ENCODE assay signal across 20 cellular contexts in the genomic region with DNA sequence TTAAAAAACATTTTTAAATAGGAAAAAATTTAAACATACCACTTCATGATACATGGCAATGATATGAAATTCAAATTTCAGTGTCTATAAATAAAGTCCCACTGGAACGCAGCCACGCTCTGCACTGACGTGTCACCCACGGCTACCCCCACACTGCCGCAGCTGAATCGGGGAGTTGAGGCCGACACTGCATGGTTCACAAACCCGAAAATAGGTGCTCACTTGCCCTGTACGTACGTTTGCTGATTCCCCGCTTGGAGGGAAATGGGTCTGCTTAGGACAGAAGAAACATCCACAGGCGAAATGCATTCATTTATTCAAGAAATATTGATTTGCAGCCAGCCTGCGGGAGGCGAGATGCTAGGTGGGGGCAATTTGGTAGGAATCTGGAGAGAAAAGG.
"Had no signal": no experiment of that assay in that cellular context is flagged by ENCODE, and none has a peak within 500 bp of the region (broad histone marks: within the 10 kb centered on the region; RNA-seq: fewer than 3 reads in every experiment).

No MANE protein-coding gene starts in this region.

- H3K4me3 Mint-ChIP-seq: activated CD4-positive, alpha-beta memory T cell treated with anti-CD3 and anti-CD28 coated beads, Interleukin-2, amount 10 ng/mL, durations not matched to agents 7 days and 5 days; activated CD8-positive, alpha-beta memory T cell treated with anti-CD3 and anti-CD28 coated beads, Interleukin-2, amount 10 ng/mL, durations not matched to agents 7 days and 5 days; activated naive CD8-positive, alpha-beta T cell treated with anti-CD3 and anti-CD28 coated beads for 36 hours; activated T-helper 17 cell treated with anti-CD3 and anti-CD28 coated beads, Interleukin-2, amount 50 U/mL, for 72 hours; WTC11 had no signal

- ATAC-seq: activated CD8-positive, alpha-beta memory T cell treated with anti-CD3 and anti-CD28 coated beads, Interleukin-2, amount 10 ng/mL, durations not matched to agents 7 days and 5 days; activated T-helper 17 cell treated with anti-CD3 and anti-CD28 coated beads, Interleukin-2, amount 50 U/mL, for 72 hours; body of pancreas; heart left ventricle; mucosa of descending colon; pancreas; WTC11 had no signal

- H3K9me3 Mint-ChIP-seq: activated T-helper 17 cell treated with anti-CD3 and anti-CD28 coated beads, Interleukin-2, amount 50 U/mL, for 72 hours had no signal

- H3K4me1 ChIP-seq: body of pancreas, heart left ventricle, left ventricle myocardium inferior, pancreas, tibial nerve, uterus had no signal

- H3K27me3 ChIP-seq: body of pancreas, uterus had no signal

- H3K36me3 Mint-ChIP-seq: activated naive CD8-positive, alpha-beta T cell treated with anti-CD3 and anti-CD28 coated beads for 36 hours had no signal

- DNase-seq: activated CD4-positive, alpha-beta memory T cell treated with anti-CD3 and anti-CD28 coated beads, Interleukin-2, amount 10 ng/mL, durations not matched to agents 7 days and 5 days; activated CD4-positive, alpha-beta T cell treated with anti-CD3 and anti-CD28 coated beads for 4 hours; activated naive CD4-positive, alpha-beta T cell; activated naive CD8-positive, alpha-beta T cell treated with anti-CD3 and anti-CD28 coated beads for 36 hours; activated T-cell treated with anti-CD3 and anti-CD28 coated beads, Interleukin-2, amount 50 U/mL, for 1 hour; body of pancreas; heart left ventricle; kidney glomerular epithelial cell; left ventricle myocardium inferior; mammary epithelial cell; mucosa of descending colon; naive B cell; pancreas; stimulated activated CD8-positive, alpha-beta memory T cell treated with anti-CD3 and anti-CD28 coated beads, Interleukin-4, amount 100 ng/mL, for 48 hours; stimulated activated naive CD4-positive, alpha-beta T cell; uterus had no signal

- H3K4me3 ChIP-seq: body of pancreas, heart left ventricle, left ventricle myocardium inferior, mucosa of descending colon, pancreas, tibial nerve, uterus had no signal

- H3K27ac ChIP-seq: body of pancreas, heart left ventricle, left ventricle myocardium inferior, pancreas, tibial nerve, uterus had no signal

- H3K9me3 ChIP-seq: body of pancreas, mucosa of descending colon had no signal

- H3K27ac Mint-ChIP-seq: activated CD4-positive, alpha-beta memory T cell treated with anti-CD3 and anti-CD28 coated beads, Interleukin-2, amount 10 ng/mL, durations not matched to agents 7 days and 5 days; activated CD8-positive, alpha-beta memory T cell treated with anti-CD3 and anti-CD28 coated beads, Interleukin-2, amount 10 ng/mL, durations not matched to agents 7 days and 5 days; activated naive CD8-positive, alpha-beta T cell treated with anti-CD3 and anti-CD28 coated beads for 36 hours; activated T-helper 17 cell treated with anti-CD3 and anti-CD28 coated beads, Interleukin-2, amount 50 U/mL, for 72 hours; WTC11 had no signal

- H3K4me1 Mint-ChIP-seq: WTC11 had no signal

- H3K36me3 ChIP-seq: heart left ventricle, left ventricle myocardium inferior, pancreas, tibial nerve, uterus had no signal
